ENCODE assay signal across 8 cellular contexts in the genomic region with DNA sequence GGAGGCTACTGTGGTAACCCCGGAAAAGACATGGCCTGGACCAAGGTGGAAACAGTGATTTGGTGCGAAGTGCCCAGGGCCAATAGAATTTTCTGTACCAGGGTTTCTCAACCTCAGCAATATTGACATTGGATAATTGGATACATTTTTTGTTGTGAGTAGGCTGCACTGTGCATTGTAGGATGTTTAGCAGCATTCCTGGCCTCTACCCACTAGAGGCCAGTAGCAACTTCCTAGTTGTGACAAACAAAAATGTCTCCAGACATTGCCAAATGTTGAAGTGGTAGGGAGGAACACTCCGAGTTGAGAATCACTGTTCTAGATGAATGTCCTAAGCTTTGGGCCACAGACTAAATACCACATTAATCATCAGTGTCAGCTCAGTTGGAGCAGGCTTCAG. TPM values are rescaled to one million over a fixed set of nuclear protein-coding genes. Genes with fewer than 3 reads are reported as not detected.
DNase-seq lines count a peak whose midpoint lies in the region; TF ChIP-seq lines count a peak whose summit lies in the region.

No MANE protein-coding gene starts in this region.

- BruUV-seq in OCI-LY7 (replicated peaks; lab: Mats Ljungman, UMichigan): no TSS peak

- no peaks in the 10 kb centered on the region for H3K79me2 ChIP-seq in OCI-LY7 (ENCODE audit: insufficient read depth, low read depth, low read length)

- POLR2A ChIA-PET in OCI-LY7 (lab: Charles Lee): interaction anchor here (0.6 kb wide), 1 partner anchor 10 kb away, joined by 3 read pairs; no protein-coding TSS in a partner anchor

- peaks cover 5% of the 10 kb centered on the region for H3K4me1 ChIP-seq in OCI-LY7 (ENCODE audit: insufficient read depth, low read length, poor library complexity, severe bottlenecking)

- intact Hi-C loops in OCI-LY7 (cut with micrococcal nuclease; ENCODE audit: unreplicated experiment): no loop called here

- H3K27ac ChIP-seq in OCI-LY7 (ENCODE audit: low read depth, low read length, poor library complexity, severe bottlenecking): no peak overlapping the region

- DNase-seq in NOMO-1 treated with DMSO at 0.1 percent for 48 hours (lab: John Stamatoyannopoulos, UW; ENCODE audit: unreplicated experiment) (peak; percentile 34), NOMO-1 treated with dmso at 0.1 percent for 144 hours (lab: John Stamatoyannopoulos, UW; ENCODE audit: unreplicated experiment) (no peak), OCI-LY7 (ENCODE audit: low spot score) (peak; percentile 27), fibroblast of mammary gland (ENCODE audit: low read depth) (peak; percentile 48), type B pancreatic cell (ENCODE audit: extremely low spot score, unreplicated experiment) (no peak), UCSD-AML1 (lab: John Stamatoyannopoulos, UW; ENCODE audit: unreplicated experiment) (no peak), NCI-H524 treated with DMSO at 0.1 percent for 48 hours (lab: John Stamatoyannopoulos, UW) (no peak)
- no peak for DNase-seq in stimulated activated naive CD4-positive, alpha-beta T cell (lab: John Stamatoyannopoulos, UW)

- H3K4me1 Mint-ChIP-seq in type B pancreatic cell (ENCODE audit: unreplicated experiment): no peaks in the 10 kb centered on the region

- H3K36me3 ChIP-seq in OCI-LY7 (ENCODE audit: insufficient read depth, low read length): no peaks in the 10 kb centered on the region

- no peaks in the 10 kb centered on the region for H3K36me3 Mint-ChIP-seq in type B pancreatic cell

- H3K9me2 ChIP-seq in OCI-LY7 (ENCODE audit: insufficient read depth, low read length): no peaks in the 10 kb centered on the region

- no peaks in the 10 kb centered on the region for H4K20me1 ChIP-seq in OCI-LY7 (ENCODE audit: insufficient read depth, low read length)

- no peak overlapping the region for H3K4me2 ChIP-seq in OCI-LY7 (ENCODE audit: low read length)

- peak overlapping the region; percentile 54 for H2AFZ ChIP-seq in OCI-LY7 (ENCODE audit: low read length)

- TF ChIP-seq CTCF in OCI-LY7 (conservative IDR thresholded peaks at IDR 0.05; ENCODE audit: low read length): peak; percentile 65
- TF ChIP-seq CTCF in fibroblast of mammary gland (conservative IDR thresholded peaks at IDR 0.05; ENCODE audit: control insufficient read depth, insufficient read depth, low read depth, low read length): peak; percentile 52
- TF ChIP-seq CTCF in type B pancreatic cell (conservative IDR thresholded peaks at IDR 0.05): peak; percentile 53

- no peaks in the 10 kb centered on the region for H3K9me3 ChIP-seq in OCI-LY7 (ENCODE audit: low read length)

- H3K4me3 ChIP-seq in OCI-LY7 (ENCODE audit: low read depth, low read length, poor library complexity, severe bottlenecking) (no peak overlapping the region), fibroblast of mammary gland (ENCODE audit: control insufficient read depth, low read depth, low read length) (no peak overlapping the region)

- H3K9me3 Mint-ChIP-seq in type B pancreatic cell: no peaks in the 10 kb centered on the region

- H3K27me3 Mint-ChIP-seq in type B pancreatic cell: no peaks in the 10 kb centered on the region

- CTCF ChIA-PET in OCI-LY7 (lab: Charles Lee; ENCODE audit: unreplicated experiment): no interaction called here

- no peak overlapping the region for H3K27ac Mint-ChIP-seq in type B pancreatic cell

- no peak overlapping the region for H3K4me3 Mint-ChIP-seq in type B pancreatic cell

RNA-seq across cellular contexts. Expression of a gene that starts 6.2 kb away (rescaled TPM):
- 8.4 and 10.0 TPM in 2 replicates for total RNA-seq in OCI-LY7 (2014; rRNA removed; shearing (Covaris generic))
- total RNA-seq in OCI-LY7 (2022): 11.8 and 13.4 TPM in 2 replicates
- total RNA-seq in type B pancreatic cell (ENCODE audit: low replicate concordance): 12.1 and 16.7 TPM in 2 replicates

RNA-seq across cellular contexts. Expression of a gene that starts 14.7 kb away (rescaled TPM):
- total RNA-seq in OCI-LY7 (2014; rRNA removed; shearing (Covaris generic)): 45.7 and 61.3 TPM in 2 replicates
- total RNA-seq in OCI-LY7 (2022) (81.7 and 82.2 TPM in 2 replicates), type B pancreatic cell (ENCODE audit: low replicate concordance) (43.4 and 48.8 TPM in 2 replicates)

Comparison
In these comparisons a context has a peak if more than half of its experiments do, and no peak if none do; other contexts are left out.
1. DNase-seq: peak in NOMO-1 treated with DMSO at 0.1 percent for 48 hours (single experiment), OCI-LY7 (single experiment) and fibroblast of mammary gland (single experiment); none in NOMO-1 treated with dmso at 0.1 percent for 144 hours (single experiment), type B pancreatic cell (single experiment), UCSD-AML1 (single experiment), NCI-H524 treated with DMSO at 0.1 percent for 48 hours (single experiment) and stimulated activated naive CD4-positive, alpha-beta T cell (0 of 6).
2. Peak in every context shown above with its lines, with median percentiles within 50 percentile points of each other: CTCF ChIP-seq.